20 cellular contexts compared by ENCODE assay signal in the genomic region with DNA sequence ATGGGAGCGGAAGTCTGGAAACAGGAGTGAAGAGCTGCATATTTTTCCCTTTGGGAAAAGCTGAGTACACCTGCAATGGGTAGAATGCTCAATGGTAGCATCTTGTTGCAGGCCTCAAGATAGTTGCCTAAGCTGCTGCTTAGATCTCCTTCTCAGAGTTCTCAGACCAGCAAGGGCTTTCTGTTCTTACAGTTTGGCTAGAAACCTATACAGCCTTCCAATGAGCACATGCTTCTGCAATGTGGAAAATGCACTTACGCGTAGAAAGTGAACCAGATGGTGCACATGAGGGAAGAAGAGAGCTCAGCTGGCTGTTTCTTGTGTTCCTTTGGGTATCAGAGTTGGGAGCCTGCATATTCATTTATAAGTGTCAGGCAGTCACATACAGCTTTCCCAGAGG.
DNase-seq lines count a peak whose midpoint lies in the region; ATAC-seq and TF ChIP-seq lines count a peak whose summit lies in the region.
"Had no signal": no experiment of that assay in that cellular context is flagged by ENCODE, and none has a peak within 500 bp of the region (broad histone marks: within the 10 kb centered on the region; RNA-seq: fewer than 3 reads in every experiment).

No MANE protein-coding gene starts in this region.

- no peak overlapping the region for H2BK15ac ChIP-seq in mesenchymal stem cell (ENCODE audit: low read depth, poor library complexity, severe bottlenecking)

- intact Hi-C loops in PC-3 (cut with micrococcal nuclease) = no loop called here

- CTCF ChIA-PET in PC-3 (lab: Charles Lee) = no interaction called here

- no peaks in the 10 kb centered on the region for H3K9me2 ChIP-seq in PC-3 (replicated peaks; ENCODE audit: low read length)

- H4K91ac ChIP-seq in mesenchymal stem cell (ENCODE audit: low read length) = no peak overlapping the region

- H2AFZ ChIP-seq in mesenchymal stem cell (ENCODE audit: low read depth, low read length) (no peak overlapping the region), PC-3 (ENCODE audit: low read length) (no peak overlapping the region)

- H3K79me1 ChIP-seq in mesenchymal stem cell (replicated peaks; ENCODE audit: low read length, poor library complexity, severe bottlenecking) = no peaks in the 10 kb centered on the region

- no peak overlapping the region for H3K4me3 ChIP-seq in HFF-Myc (replicated peaks; ENCODE audit: low read depth, low read length)
- H3K4me3 ChIP-seq in brain microvascular endothelial cell (ENCODE audit: low read depth, low read length) = no peak overlapping the region
- H3K4me3 ChIP-seq in mesenchymal stem cell (ENCODE audit: insufficient read depth in 1 of 2, low read depth in 1 of 2, low read length in 2 of 2) = no peak overlapping the region
- no peak overlapping the region for H3K4me3 ChIP-seq in PC-3 (ENCODE audit: low read length)
- H3K4me3 ChIP-seq: dorsolateral prefrontal cortex, HAP-1 had no signal

- no peak overlapping the region for H3K9ac ChIP-seq in mesenchymal stem cell (ENCODE audit: low read length)
- H3K9ac ChIP-seq in PC-3 (ENCODE audit: low read length) = no peak overlapping the region

- no peaks in the 10 kb centered on the region for H3K36me3 ChIP-seq in brain microvascular endothelial cell (replicated peaks)
- no peaks in the 10 kb centered on the region for H3K36me3 ChIP-seq in mesenchymal stem cell (ENCODE audit: control insufficient read depth in 1 of 2, insufficient read depth in 2 of 2, low read depth in 1 of 2, low read length in 2 of 2)
- no peaks in the 10 kb centered on the region for H3K36me3 ChIP-seq in PC-3 (ENCODE audit: low read depth, low read length)
- H3K36me3 ChIP-seq: HAP-1 had no signal

- no peaks in the 10 kb centered on the region for H3K9me3 ChIP-seq in mesenchymal stem cell (ENCODE audit: control insufficient read depth, low read length)
- H3K9me3 ChIP-seq in PC-3 (ENCODE audit: low read length) = no peaks in the 10 kb centered on the region
- H3K9me3 ChIP-seq: HAP-1 had no signal

- BruUV-seq in PC-3 (replicated peaks; lab: Mats Ljungman, UMichigan) = no TSS peak

- no peak for TF ChIP-seq CTCF in HFF-Myc (IDR thresholded peaks at IDR 0.05; ENCODE audit: low read depth, low read length, missing control alignments)
- TF ChIP-seq CTCF in brain microvascular endothelial cell (IDR thresholded peaks at IDR 0.05; ENCODE audit: low read depth, low read length, missing control alignments) = no peak
- no peak for TF ChIP-seq CTCF in PC-3 (conservative IDR thresholded peaks at IDR 0.05; ENCODE audit: low read depth, low read length)

- no peak overlapping the region for H2BK12ac ChIP-seq in mesenchymal stem cell (ENCODE audit: low read length in 2 of 2)

- no peaks in the 10 kb centered on the region for H3K79me2 ChIP-seq in PC-3 (ENCODE audit: low read length)

- POLR2A ChIA-PET in PC-3 (lab: Charles Lee; ENCODE audit: unreplicated experiment) = no interaction called here

- no peak overlapping the region for H2BK120ac ChIP-seq in mesenchymal stem cell (ENCODE audit: low read depth, low read length)

- H3K14ac ChIP-seq in mesenchymal stem cell (ENCODE audit: low read length in 2 of 2) = no peak overlapping the region

- H3K4ac ChIP-seq in mesenchymal stem cell (ENCODE audit: low read depth in 1 of 2, low read length in 2 of 2) = no peak overlapping the region

- H3K4me1 ChIP-seq in mesenchymal stem cell (ENCODE audit: control insufficient read depth, insufficient read depth, low read depth, low read length) = no peaks in the 10 kb centered on the region
- no peaks in the 10 kb centered on the region for H3K4me1 ChIP-seq in PC-3 (ENCODE audit: insufficient read depth, low read length)
- H3K4me1 ChIP-seq: HAP-1 had no signal

- in situ Hi-C loops in brain microvascular endothelial cell (cut with HindIII; ENCODE audit: low pct_ligation_motif_present, low sequenced_read_pairs) = no loop called here

- ATAC-seq in GM19455 (IDR thresholded peaks at IDR 0.05; ENCODE audit: unreplicated experiment) = no peak
- no peak for ATAC-seq in PC-3
- ATAC-seq: left lobe of liver; stimulated activated naive B cell treated with anti-CD40 and anti-IgM and Interleukin-4, amounts not matched to agents 10 μg/mL and 1 μg/mL and 100 μg/mL, for 72 hours had no signal

- H3K18ac ChIP-seq in mesenchymal stem cell (ENCODE audit: low read depth in 1 of 2, low read length in 2 of 2) = no peak overlapping the region

- H2AK5ac ChIP-seq in mesenchymal stem cell (ENCODE audit: low read length, severe bottlenecking) = no peak overlapping the region

- H3K4me2 ChIP-seq in mesenchymal stem cell (ENCODE audit: low read length, poor library complexity, severe bottlenecking) (no peak overlapping the region), PC-3 (ENCODE audit: low read length) (no peak overlapping the region)

- no peaks in the 10 kb centered on the region for H3F3A ChIP-seq in PC-3 (ENCODE audit: low read length, unreplicated experiment)

- no peaks in the 10 kb centered on the region for H4K20me1 ChIP-seq in PC-3 (ENCODE audit: low read length)

- no peak overlapping the region for H4K8ac ChIP-seq in mesenchymal stem cell (ENCODE audit: low read length)

- H3K27ac ChIP-seq in brain microvascular endothelial cell (no peak overlapping the region), mesenchymal stem cell (ENCODE audit: low read length, poor library complexity, severe bottlenecking) (no peak overlapping the region), PC-3 (ENCODE audit: low read length) (no peak overlapping the region)

- DNase-seq in Ammon's horn (ENCODE audit: low spot score) = peak; percentile 14
- DNase-seq in HFF-Myc (ENCODE audit: extremely low read depth, low read depth) = peak; percentile 25
- DNase-seq in brain microvascular endothelial cell = peak; percentile 29
- peak; percentile 13 for DNase-seq in mesenchymal stem cell
- DNase-seq in D341Med (ENCODE audit: low spot score) = no peak
- no peak for DNase-seq in HuH-7 (ENCODE audit: low spot score)
- DNase-seq in PC-3 = no peak
- DNase-seq: activated CD4-positive, alpha-beta T cell treated with anti-CD3 and anti-CD28 coated beads, Interleukin-2, amount 50 U/mL, for 1 hour; activated naive CD8-positive, alpha-beta T cell treated with anti-CD3 and anti-CD28 coated beads, Interleukin-2, amount 10 ng/mL, durations not matched to agents 7 days and 5 days; CD8-positive, alpha-beta memory T cell; DMS79; dorsolateral prefrontal cortex; Karpas-422; NCI-H2029 treated with DMSO at 0.1 percent for 48 hours; NCI-H526; stimulated activated CD4-positive, alpha-beta T cell treated with anti-CD3 and anti-CD28 coated beads, Interleukin-1b, Interleukin-23, amount 100 ng/mL, for 48 hours; stimulated activated naive B cell treated with anti-CD40 and anti-IgM and Interleukin-4, amounts not matched to agents 10 μg/mL and 1 μg/mL and 100 μg/mL, for 72 hours had no signal

- H3K27me3 ChIP-seq in brain microvascular endothelial cell (replicated peaks) = no peaks in the 10 kb centered on the region
- no peaks in the 10 kb centered on the region for H3K27me3 ChIP-seq in mesenchymal stem cell (ENCODE audit: control insufficient read depth in 1 of 2, insufficient read depth in 1 of 2, low read length in 2 of 2)
- H3K27me3 ChIP-seq in PC-3 (ENCODE audit: low read length) = no peaks in the 10 kb centered on the region
- H3K27me3 ChIP-seq: dorsolateral prefrontal cortex had no signal

- H3K23ac ChIP-seq in mesenchymal stem cell (ENCODE audit: low read length in 2 of 2) = no peak overlapping the region

- H2BK5ac ChIP-seq in mesenchymal stem cell (ENCODE audit: low read depth, low read length, poor library complexity, severe bottlenecking) = no peak overlapping the region

- WGBS in mesenchymal stem cell = 50% methylated on average over 3 of the region's 3 CpGs

Comparison
In these comparisons a context has a peak if more than half of its experiments do, and no peak if none do; other contexts are left out.
1. DNase-seq: peak in Ammon's horn (single experiment), HFF-Myc (single experiment), brain microvascular endothelial cell (single experiment) and mesenchymal stem cell (single experiment); none in D341Med (single experiment), HuH-7 (single experiment) and PC-3 (single experiment).